ENCODE assay signal across 8 cellular contexts in the genomic region with DNA sequence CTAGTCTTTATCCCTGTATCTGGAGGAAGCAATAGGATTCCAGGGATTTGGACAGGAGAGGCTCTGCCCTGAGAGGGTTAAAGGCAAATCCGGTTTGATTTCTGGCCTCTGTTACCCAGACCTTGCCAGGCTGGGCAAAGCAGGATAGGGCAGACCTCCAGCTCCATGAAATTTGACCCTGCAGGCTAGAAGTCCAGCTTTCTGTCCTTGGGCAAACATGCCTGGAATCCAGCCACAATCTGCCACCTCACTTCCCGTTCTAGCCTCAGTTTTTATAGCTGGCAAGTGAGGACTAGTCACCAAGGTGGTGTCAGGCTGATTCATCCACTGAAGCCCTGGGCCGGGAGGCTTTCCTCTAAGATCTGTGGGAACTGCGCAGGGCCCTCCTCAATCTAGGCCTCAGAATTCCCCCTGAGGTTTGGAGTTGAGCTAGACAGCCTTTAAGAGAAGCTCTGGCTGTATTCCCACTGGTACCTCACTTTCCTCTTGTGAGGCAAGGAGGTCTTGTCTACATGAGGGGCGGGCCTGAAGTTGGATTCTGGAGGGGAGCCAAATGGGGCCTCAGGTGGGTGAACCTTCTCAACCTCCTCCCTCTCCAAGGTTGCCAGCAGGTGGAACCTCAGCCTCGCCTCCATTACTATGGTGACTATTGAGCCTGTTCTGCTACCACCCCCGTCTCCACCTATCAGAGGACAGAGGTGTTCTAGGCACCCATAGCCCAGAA. TPM values are rescaled to one million over a fixed set of nuclear protein-coding genes. Genes with fewer than 3 reads are reported as not detected.
DNase-seq lines count a peak whose midpoint lies in the region; ATAC-seq and TF ChIP-seq lines count a peak whose summit lies in the region.

No MANE protein-coding gene starts in this region.

- ATAC-seq in GM21529 (IDR thresholded peaks at IDR 0.05; ENCODE audit: unreplicated experiment) (no peak), HG03280 (IDR thresholded peaks at IDR 0.05; ENCODE audit: unreplicated experiment) (no peak)

- H3K9me3 ChIP-seq in mesenchymal stem cell (ENCODE audit: control insufficient read depth, low read length) = no peaks in the 10 kb centered on the region
- H3K9me3 ChIP-seq in neural progenitor cell (ENCODE audit: low read depth) = no peaks in the 10 kb centered on the region

- peaks cover 5% of the 10 kb centered on the region for H3K27me3 Mint-ChIP-seq in neural progenitor cell (ENCODE audit: insufficient read depth, low read depth)

- H3K4me3 Mint-ChIP-seq in neural progenitor cell = no peak overlapping the region

- H3K27me3 ChIP-seq in mesenchymal stem cell (ENCODE audit: control insufficient read depth in 1 of 2, insufficient read depth in 1 of 2, low read length in 2 of 2) = no peaks in the 10 kb centered on the region
- no peaks in the 10 kb centered on the region for H3K27me3 ChIP-seq in neural progenitor cell

- H3K27ac Mint-ChIP-seq in neural progenitor cell = no peak overlapping the region

- peak overlapping the region; percentile 63 for H2BK5ac ChIP-seq in mesenchymal stem cell (ENCODE audit: low read depth, low read length, poor library complexity, severe bottlenecking)

- H3K79me2 ChIP-seq in neural progenitor cell (ENCODE audit: low read depth) = no peaks in the 10 kb centered on the region

- H2AK5ac ChIP-seq in mesenchymal stem cell (ENCODE audit: low read length, severe bottlenecking) = peak overlapping the region; percentile 1

- H3K23ac ChIP-seq in mesenchymal stem cell (ENCODE audit: low read length in 2 of 2) = no peak overlapping the region

- no peak overlapping the region for H2BK120ac ChIP-seq in mesenchymal stem cell (ENCODE audit: low read depth, low read length)

- H3F3A ChIP-seq in neural progenitor cell (ENCODE audit: low read depth) = no peaks in the 10 kb centered on the region

- H4K8ac ChIP-seq in mesenchymal stem cell (ENCODE audit: low read length) = peak overlapping the region; percentile 66

- no peaks in the 10 kb centered on the region for H4K20me1 ChIP-seq in neural progenitor cell (ENCODE audit: low read depth)

- peaks cover 12% of the 10 kb centered on the region in 2 experiments for H3K36me3 ChIP-seq in mesenchymal stem cell (ENCODE audit: control insufficient read depth in 1 of 2, insufficient read depth in 2 of 2, low read depth in 1 of 2, low read length in 2 of 2)
- H3K36me3 ChIP-seq in neural progenitor cell = no peaks in the 10 kb centered on the region

- peaks cover 39% of the 10 kb centered on the region for H3K4me1 ChIP-seq in mesenchymal stem cell (ENCODE audit: control insufficient read depth, insufficient read depth, low read depth, low read length)
- no peaks in the 10 kb centered on the region for H3K4me1 ChIP-seq in neural progenitor cell

- H3K18ac ChIP-seq in mesenchymal stem cell (ENCODE audit: low read depth in 1 of 2, low read length in 2 of 2) = peak overlapping the region in 1 of 2 experiments; percentile 67

- 51% methylated on average over 7 of the region's 7 CpGs for WGBS in mesenchymal stem cell

- H3K4me1 Mint-ChIP-seq in neural progenitor cell = peaks cover 7% of the 10 kb centered on the region

- H3K14ac ChIP-seq in mesenchymal stem cell (ENCODE audit: low read length in 2 of 2) = peak overlapping the region in 1 of 2 experiments; percentile 1

- H3K79me1 ChIP-seq in mesenchymal stem cell (replicated peaks; ENCODE audit: low read length, poor library complexity, severe bottlenecking) = no peaks in the 10 kb centered on the region

- DNase-seq in DMS79 treated with DMSO at 0.1 percent for 48 hours (lab: John Stamatoyannopoulos, UW) = peak; percentile 97
- DNase-seq in NCI-H345 (lab: John Stamatoyannopoulos, UW) = peak; percentile 86
- peak; percentile 93 for DNase-seq in dedifferentiated amniotic fluid mesenchymal stem cell (ENCODE audit: extremely low spot score)
- DNase-seq in mesenchymal stem cell = peak; percentile 91
- DNase-seq in stimulated activated CD4-positive, alpha-beta T cell treated with anti-CD3 and anti-CD28 coated beads, Interleukin-4, amount 100 ng/mL, for 4 hours = no peak
- no peak for DNase-seq in neural progenitor cell (ENCODE audit: low spot score)

- H3K9me3 Mint-ChIP-seq in neural progenitor cell = no peaks in the 10 kb centered on the region

- H2AFZ ChIP-seq in mesenchymal stem cell (ENCODE audit: low read depth, low read length) (no peak overlapping the region), neural progenitor cell (replicated peaks) (no peak overlapping the region)

- H3K9ac ChIP-seq in mesenchymal stem cell (ENCODE audit: low read length) = peak overlapping the region; percentile 66
- H3K9ac ChIP-seq in neural progenitor cell = no peak overlapping the region

- no peak for TF ChIP-seq CTCF in neural progenitor cell (IDR thresholded peaks at IDR 0.05)

- H3K27ac ChIP-seq in mesenchymal stem cell (ENCODE audit: low read length, poor library complexity, severe bottlenecking) = peak overlapping the region; percentile 95
- no peak overlapping the region for H3K27ac ChIP-seq in neural progenitor cell

- H3K4me2 ChIP-seq in mesenchymal stem cell (ENCODE audit: low read length, poor library complexity, severe bottlenecking) (no peak overlapping the region), neural progenitor cell (no peak overlapping the region)

- peak overlapping the region in 1 of 2 experiments; percentile 81 for H3K4ac ChIP-seq in mesenchymal stem cell (ENCODE audit: low read depth in 1 of 2, low read length in 2 of 2)

- H3K36me3 Mint-ChIP-seq in neural progenitor cell = peaks cover 4% of the 10 kb centered on the region

- H2BK12ac ChIP-seq in mesenchymal stem cell (ENCODE audit: low read length in 2 of 2) = peak overlapping the region in 1 of 2 experiments; percentile 80

- H3K4me3 ChIP-seq in mesenchymal stem cell (ENCODE audit: insufficient read depth in 1 of 2, low read depth in 1 of 2, low read length in 2 of 2) (peak overlapping the region in 1 of 2 experiments; percentile 14), neural progenitor cell (no peak overlapping the region)

- no peak overlapping the region for H2BK15ac ChIP-seq in mesenchymal stem cell (ENCODE audit: low read depth, poor library complexity, severe bottlenecking)

- H4K91ac ChIP-seq in mesenchymal stem cell (ENCODE audit: low read length) = no peak overlapping the region

RNA-seq across cellular contexts. Expression of a gene that starts 7.0 kb away (rescaled TPM):
- polyA plus RNA-seq in mesenchymal stem cell (2013, experiment 1 of 2) = not detected
- not detected for polyA plus RNA-seq in mesenchymal stem cell (2013, experiment 2 of 2)
- not detected in 2 replicates for total RNA-seq in neural progenitor cell (ENCODE audit: low replicate concordance)

RNA-seq across cellular contexts. Expression of a gene that starts 8.4 kb away (rescaled TPM):
- polyA plus RNA-seq in mesenchymal stem cell (2013, experiment 1 of 2) = 0.12 TPM
- polyA plus RNA-seq in mesenchymal stem cell (2013, experiment 2 of 2) = 0.23 TPM
- not detected in 2 replicates for total RNA-seq in neural progenitor cell (ENCODE audit: low replicate concordance)

RNA-seq across cellular contexts. Expression of a gene that starts 15.0 kb away (rescaled TPM):
- 55.9 TPM for polyA plus RNA-seq in mesenchymal stem cell (2013, experiment 1 of 2)
- polyA plus RNA-seq in mesenchymal stem cell (2013, experiment 2 of 2) = 60.5 TPM
- 55.7 and 73.4 TPM in 2 replicates for total RNA-seq in neural progenitor cell (ENCODE audit: low replicate concordance)

RNA-seq across cellular contexts. Expression of a gene that starts 19.9 kb away (rescaled TPM):
- polyA plus RNA-seq in mesenchymal stem cell (2013, experiment 1 of 2) = 1.2 TPM
- polyA plus RNA-seq in mesenchymal stem cell (2013, experiment 2 of 2) = 1.1 TPM
- total RNA-seq in neural progenitor cell (ENCODE audit: low replicate concordance) = 4.0 and 6.2 TPM in 2 replicates

RNA-seq across cellular contexts. Expression of a gene that starts 50.9 kb away (rescaled TPM):
- 13.9 TPM for polyA plus RNA-seq in mesenchymal stem cell (2013, experiment 1 of 2)
- 13.7 TPM for polyA plus RNA-seq in mesenchymal stem cell (2013, experiment 2 of 2)
- 81.2 and 107 TPM in 2 replicates for total RNA-seq in neural progenitor cell (ENCODE audit: low replicate concordance)

Comparison
In these comparisons a context has a peak if more than half of its experiments do, and no peak if none do; other contexts are left out.
1. DNase-seq: peak in DMS79 treated with DMSO at 0.1 percent for 48 hours (single experiment), NCI-H345 (single experiment), dedifferentiated amniotic fluid mesenchymal stem cell (single experiment) and mesenchymal stem cell (single experiment); none in stimulated activated CD4-positive, alpha-beta T cell treated with anti-CD3 and anti-CD28 coated beads, Interleukin-4, amount 100 ng/mL, for 4 hours (0 of 2) and neural progenitor cell (single experiment).